8 cellular contexts compared by ENCODE assay signal in the genomic region with DNA sequence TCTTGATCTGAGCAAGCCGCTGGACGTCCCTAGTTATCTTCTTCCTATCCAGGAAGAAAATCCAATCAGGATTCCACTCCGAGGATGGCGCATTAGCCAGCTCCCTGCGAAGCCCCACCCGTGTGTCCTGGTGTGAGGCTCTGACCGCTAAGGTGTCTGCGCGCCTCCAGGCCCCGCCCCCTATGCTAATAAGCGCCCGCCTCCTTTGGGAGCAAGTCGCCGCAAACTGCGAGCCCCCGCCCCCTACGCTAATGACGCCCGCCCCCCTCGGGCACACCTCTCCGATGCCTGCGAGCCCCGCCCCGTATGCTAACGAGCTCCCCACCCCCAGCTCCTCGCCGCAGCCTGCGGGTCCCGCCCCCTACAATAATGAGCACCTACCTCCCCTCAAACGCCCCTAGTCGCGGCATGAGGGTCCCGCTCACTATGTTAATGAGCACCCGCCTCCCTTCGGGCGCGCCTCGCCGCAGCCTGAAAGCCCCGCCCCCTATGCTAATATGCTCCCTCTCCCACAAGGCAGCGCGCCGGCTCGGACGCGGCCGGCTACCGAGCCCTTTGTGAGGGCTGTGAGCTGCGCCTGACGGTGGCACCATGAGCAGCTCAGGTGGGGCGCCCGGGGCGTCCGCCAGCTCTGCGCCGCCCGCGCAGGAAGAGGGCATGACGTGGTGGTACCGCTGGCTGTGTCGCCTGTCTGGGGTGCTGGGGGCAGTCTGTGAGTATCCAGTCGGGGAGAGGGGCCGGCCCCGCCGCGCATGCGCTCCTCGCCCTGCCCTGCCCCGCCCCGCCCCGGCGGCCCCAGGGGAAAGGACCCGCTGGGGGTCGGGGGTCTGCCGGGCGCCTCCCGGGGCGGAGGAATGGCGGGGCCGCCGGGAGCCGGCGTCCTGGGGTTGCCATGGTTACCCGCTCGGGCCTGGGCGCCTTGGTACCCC.
DNase-seq lines count a peak whose midpoint lies in the region; ATAC-seq and TF ChIP-seq lines count a peak whose summit lies in the region.

A gene (plus strand): TSS at position 503 of the 929 bp plus-strand sequence. CDS start 89 bp downstream, at position 592.

- no peaks in the 10 kb centered on the region for H3K27me3 ChIP-seq in layer of hippocampus (ENCODE audit: control insufficient read depth, insufficient read depth, low read length)

- DNase-seq in AG20443 (ENCODE audit: low spot score) (peak; percentile 98), NCI-H510A (lab: John Stamatoyannopoulos, UW) (peak; percentile 99)
- DNase-seq in activated CD4-positive, alpha-beta T cell treated with anti-CD3 and anti-CD28 coated beads for 4 hours: peak; percentile 92
- DNase-seq in stimulated activated CD4-positive, alpha-beta T cell treated with anti-CD3 and anti-CD28 coated beads, Interleukin-1b, Interleukin-23, amount 100 ng/mL, for 1 hour (ENCODE audit: low read depth in 2 of 2): peak; percentile 77 to 88

- peak; percentile 75 for ATAC-seq in HG03432 (IDR thresholded peaks at IDR 0.05; ENCODE audit: unreplicated experiment)

- peak; percentile 64 for TF ChIP-seq POLR2A in GM19193 (IDR thresholded peaks at IDR 0.05; ENCODE audit: extremely low read depth, insufficient read depth, insufficient read length)

- H3K27ac ChIP-seq in cingulate gyrus (ENCODE audit: low read depth, low read length): peak within 1 kb of the TSS; percentile 91
- H3K27ac ChIP-seq in layer of hippocampus (ENCODE audit: low read depth, low read length): peak within 1 kb of the TSS; percentile 97

Comparison
In these comparisons a context has a peak if more than half of its experiments do, and no peak if none do; other contexts are left out.
1. Peak in every context shown above with its lines: DNase-seq, ATAC-seq and H3K27ac ChIP-seq.